ENCODE assay signal across 14 cellular contexts in the genomic region with DNA sequence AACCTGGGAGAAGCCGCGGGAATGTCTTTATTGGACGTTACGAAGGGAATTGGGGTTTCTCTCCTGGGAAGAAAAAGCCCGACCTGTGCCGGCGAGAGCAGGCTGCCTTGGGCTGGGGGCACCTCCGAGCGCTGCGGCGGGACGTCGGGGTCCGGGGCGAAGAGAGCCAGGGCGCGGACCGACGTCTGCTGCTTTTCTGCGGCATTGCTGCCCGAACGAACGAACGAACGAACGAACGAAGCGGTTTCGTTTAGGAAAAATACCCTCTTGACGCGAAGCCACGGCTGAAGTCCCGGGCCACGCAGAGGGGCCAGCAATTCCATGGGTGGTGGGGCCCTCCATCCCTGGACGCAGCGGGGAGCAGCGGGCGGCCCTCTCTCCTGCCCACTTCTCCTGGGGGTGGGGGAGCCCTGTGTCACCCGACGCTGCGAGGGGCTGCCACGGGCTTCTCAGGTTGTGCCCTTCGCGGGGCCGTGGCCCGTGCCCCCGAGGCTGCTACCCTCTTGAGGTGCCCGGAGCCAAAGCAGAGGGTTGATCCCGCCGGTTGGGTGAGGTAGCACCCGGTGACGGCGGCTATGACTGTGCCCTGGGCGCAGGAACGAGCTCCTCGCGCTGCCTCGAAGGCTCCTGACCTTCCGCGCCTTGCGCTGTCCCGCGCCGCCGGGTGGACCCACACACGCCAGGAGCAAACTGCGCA. TPM values are rescaled to one million over a fixed set of nuclear protein-coding genes. Genes with fewer than 3 reads are reported as not detected.
DNase-seq lines count a peak whose midpoint lies in the region; ATAC-seq and TF ChIP-seq lines count a peak whose summit lies in the region.
"Had no signal": no experiment of that assay in that cellular context is flagged by ENCODE, and none has a peak within 500 bp of the region (broad histone marks: within the 10 kb centered on the region; RNA-seq: fewer than 3 reads in every experiment).

No MANE protein-coding gene starts in this region.

- H3K27ac ChIP-seq in mammary epithelial cell (ENCODE audit: insufficient read depth, low read depth, low read length) (no peak overlapping the region), mesendoderm (ENCODE audit: low read depth, low read length) (no peak overlapping the region), urinary bladder (ENCODE audit: low read depth) (peak overlapping the region; percentile 89)

- H2AK5ac ChIP-seq in mesendoderm (ENCODE audit: low read length) = no peak overlapping the region

- no peak overlapping the region for H4K5ac ChIP-seq in mesendoderm (ENCODE audit: low read length)

- peak; percentile 7 to 22 for ATAC-seq in left cardiac atrium
- ATAC-seq in GM21360 (IDR thresholded peaks at IDR 0.05; ENCODE audit: unreplicated experiment) = no peak

- peak overlapping the region; percentile 35 for H3K4me2 ChIP-seq in mammary epithelial cell (ENCODE audit: insufficient read depth, low read depth, low read length)
- H3K4me2 ChIP-seq in mesendoderm (ENCODE audit: low read length) = peak overlapping the region; percentile 48

- peaks cover 40% of the 10 kb centered on the region for H3K27me3 ChIP-seq in mammary epithelial cell (ENCODE audit: insufficient read depth, low read length)
- H3K27me3 ChIP-seq in mesendoderm (ENCODE audit: insufficient read depth, low read length, poor library complexity) = peaks cover 82% of the 10 kb centered on the region

- TF ChIP-seq CTCF in mammary epithelial cell (conservative IDR thresholded peaks at IDR 0.05 in 1 of 2, IDR thresholded peaks at IDR 0.05 in 1 of 2; ENCODE audit: extremely low read depth in 1 of 2, insufficient read depth in 1 of 2, low read depth in 1 of 2, low read length in 2 of 2) = no peak

- no peak overlapping the region for H3K18ac ChIP-seq in mesendoderm (ENCODE audit: low read length)

- dilution Hi-C loops in mammary epithelial cell (cut with HindIII; ENCODE audit: low sequenced_read_pairs) = no loop called here

- peak overlapping the region; percentile 90 for H3K23ac ChIP-seq in mesendoderm (ENCODE audit: low read length)

- H3K4me1 ChIP-seq in mammary epithelial cell (ENCODE audit: insufficient read depth, low read length) (peaks cover 9% of the 10 kb centered on the region), mesendoderm (ENCODE audit: control insufficient read depth, low read depth, low read length) (no peaks in the 10 kb centered on the region), urinary bladder (ENCODE audit: insufficient read depth) (no peaks in the 10 kb centered on the region)

- no peak for DNase-seq in left cardiac atrium
- no peak for DNase-seq in cardiac septum (ENCODE audit: low spot score)
- peak; percentile 37 for DNase-seq in mammary epithelial cell
- DNase-seq in mesendoderm = no peak
- DNase-seq in KBM-7 = no peak
- DNase-seq in GF-D8 (lab: John Stamatoyannopoulos, UW) = no peak
- DNase-seq: activated naive CD4-positive, alpha-beta T cell treated with anti-CD3 and anti-CD28 coated beads, Interleukin-2, amount 50 U/mL, for 16 hours; COR-L47; head of caudate nucleus; NCI-H1436 treated with DMSO at 0.1 percent for 48 hours; substantia nigra; T-helper 1 cell had no signal

- H2BK15ac ChIP-seq in mesendoderm (replicated peaks; ENCODE audit: low read depth) = no peak overlapping the region

- no peak overlapping the region for H2BK5ac ChIP-seq in mesendoderm (ENCODE audit: low read length)

- CTCF ChIA-PET in mammary epithelial cell (lab: Charles Lee; ENCODE audit: low non-redundant PET) = no interaction called here

- peak overlapping the region; percentile 69 for H3K56ac ChIP-seq in mesendoderm (ENCODE audit: low read length)

- in situ Hi-C loops in mammary epithelial cell (cut with MboI; ENCODE audit: low sequenced_read_pairs in 2 of 2) (loop anchor here in 1 of 2 donors (25.0 kb wide), 1 partner anchor 148 kb away; no protein-coding TSS in a partner anchor), KBM-7 (cut with MboI; ENCODE audit: low pct_unique_long_range_greater_than_20kb, low sequenced_read_pairs) (no loop called here)

- no TSS peak for BruUV-seq in mammary epithelial cell (replicated peaks; lab: Mats Ljungman, UMichigan)

- no peaks in the 10 kb centered on the region for H3K79me1 ChIP-seq in mesendoderm (ENCODE audit: low read length)

- no peak overlapping the region for H2BK120ac ChIP-seq in mesendoderm (ENCODE audit: low read depth, low read length)

- intact Hi-C loops in left cardiac atrium (cut with DNase I) = no loop called here
- intact Hi-C loops in cardiac septum (cut with DNase I) = no loop called here
- intact Hi-C loops in mammary epithelial cell (cut with micrococcal nuclease) = no loop called here

- no peak overlapping the region for H3K4ac ChIP-seq in mesendoderm (ENCODE audit: low read depth, low read length)

- H3K79me2 ChIP-seq in mammary epithelial cell (ENCODE audit: insufficient read depth, low read length) = no peaks in the 10 kb centered on the region
- no peaks in the 10 kb centered on the region for H3K79me2 ChIP-seq in mesendoderm (ENCODE audit: control insufficient read depth, insufficient read depth, low read length)

- H3K4me3 ChIP-seq in mammary epithelial cell (replicated peaks in 1 of 3; ENCODE audit: insufficient read depth in 1 of 3, low read depth in 2 of 3, low read length in 3 of 3) (no peak overlapping the region), mesendoderm (ENCODE audit: low read length) (no peak overlapping the region), urinary bladder (ENCODE audit: low read depth, low read length) (peak overlapping the region; percentile 69)

- no peak overlapping the region for H4K8ac ChIP-seq in mesendoderm (ENCODE audit: low read depth, low read length)

- H4K20me1 ChIP-seq in mammary epithelial cell (ENCODE audit: insufficient read depth, low read length) = peaks cover 2% of the 10 kb centered on the region

- WGBS in mammary epithelial cell (ENCODE audit: low coverage, missing lambda C conversion rate) = 11% methylated on average over 15 of the region's 67 CpGs
- no CpG with 5 or more reads among the region's 67 CpGs for WGBS in mesendoderm (ENCODE audit: extremely low coverage, insufficient coverage, low lambda C conversion rate)
- WGBS in urinary bladder = 3% methylated on average over 67 of the region's 67 CpGs

- H3K9me3 ChIP-seq in mammary epithelial cell (replicated peaks; ENCODE audit: insufficient read depth, low read length) = peaks cover 5% of the 10 kb centered on the region

- no peak overlapping the region for H2AFZ ChIP-seq in mammary epithelial cell (ENCODE audit: low read depth, low read length)

- no peaks in the 10 kb centered on the region for H3K36me3 ChIP-seq in mammary epithelial cell (ENCODE audit: insufficient read depth, low read length)
- no peaks in the 10 kb centered on the region for H3K36me3 ChIP-seq in mesendoderm (ENCODE audit: control insufficient read depth, insufficient read depth, low read length)
- no peaks in the 10 kb centered on the region for H3K36me3 ChIP-seq in urinary bladder (ENCODE audit: insufficient read depth)

- H3K9ac ChIP-seq in mammary epithelial cell (ENCODE audit: insufficient read depth, low read length) = no peak overlapping the region
- peak overlapping the region; percentile 42 for H3K9ac ChIP-seq in mesendoderm (ENCODE audit: low read length)

RNA-seq across cellular contexts. Expression of a gene that starts 4.9 kb away (rescaled TPM):
- total RNA-seq in left cardiac atrium = not detected
- 0.83 TPM for total RNA-seq in cardiac septum
- 10 to 100 TPM in 1 of 2 donors, 1 to 10 TPM in 1; 2.7 to 21.3 TPM for total RNA-seq in mammary epithelial cell
- 9.2 TPM for polyA plus RNA-seq in mammary epithelial cell
- polyA minus RNA-seq in mammary epithelial cell = 0.57 TPM
- 0.15 TPM for polyA plus RNA-seq in mesendoderm (2013, experiment 1 of 2)
- 0.08 TPM for polyA plus RNA-seq in mesendoderm (2013, experiment 2 of 2)
- total RNA-seq in urinary bladder = 50.1 TPM
- polyA plus RNA-seq in urinary bladder = 178 TPM
